ENCODE assay signal across 1 cellular context in the genomic region with DNA sequence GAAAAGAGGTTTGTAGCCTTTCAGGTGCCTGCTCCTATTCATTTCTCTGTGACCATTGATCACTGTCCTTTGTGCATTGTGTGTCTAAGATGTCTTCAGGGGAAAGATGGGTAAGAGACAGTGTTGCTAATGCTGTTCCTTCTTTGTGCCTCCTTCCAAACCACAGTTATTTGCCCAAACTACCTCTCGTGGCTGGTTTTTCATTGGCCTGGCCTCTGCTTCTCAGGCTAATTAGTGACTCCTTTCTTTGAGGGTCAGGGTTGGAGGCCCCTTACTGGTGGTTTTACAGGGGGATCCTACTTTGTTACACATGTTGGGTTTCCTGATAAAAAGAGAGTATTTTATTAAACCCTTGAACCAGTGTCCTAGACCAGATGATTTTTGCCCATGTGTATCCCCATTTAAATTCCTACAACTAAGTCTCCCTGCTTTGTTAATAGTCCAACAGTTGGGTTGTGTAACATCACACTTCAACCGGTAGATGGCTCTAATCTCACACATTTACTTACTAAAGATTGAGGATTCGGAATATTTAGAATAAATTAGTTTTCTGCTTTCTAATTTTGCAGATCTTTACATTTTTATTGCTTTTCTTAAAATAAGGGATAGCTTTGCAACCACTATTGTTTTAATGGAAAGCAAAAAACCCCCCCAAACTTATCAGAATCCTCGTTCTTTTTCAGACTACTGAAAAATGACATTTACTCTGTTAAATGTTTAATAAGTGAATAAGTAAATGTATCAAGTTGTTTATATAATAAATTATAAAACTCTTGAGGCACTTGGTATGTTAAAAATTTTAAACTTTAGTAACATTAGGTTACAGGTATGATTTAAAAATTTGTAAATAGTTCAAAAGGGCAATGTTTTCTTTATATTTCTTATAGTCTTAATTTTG.
TF ChIP-seq lines count a peak whose summit lies in the region.

No MANE protein-coding gene starts in this region.

TF ChIP-seq in HepG2, 621 proteins besides CTCF, POLR2A, EP300 and RAD21 (continued from another document):
- TF ChIP-seq, protein P1, sequence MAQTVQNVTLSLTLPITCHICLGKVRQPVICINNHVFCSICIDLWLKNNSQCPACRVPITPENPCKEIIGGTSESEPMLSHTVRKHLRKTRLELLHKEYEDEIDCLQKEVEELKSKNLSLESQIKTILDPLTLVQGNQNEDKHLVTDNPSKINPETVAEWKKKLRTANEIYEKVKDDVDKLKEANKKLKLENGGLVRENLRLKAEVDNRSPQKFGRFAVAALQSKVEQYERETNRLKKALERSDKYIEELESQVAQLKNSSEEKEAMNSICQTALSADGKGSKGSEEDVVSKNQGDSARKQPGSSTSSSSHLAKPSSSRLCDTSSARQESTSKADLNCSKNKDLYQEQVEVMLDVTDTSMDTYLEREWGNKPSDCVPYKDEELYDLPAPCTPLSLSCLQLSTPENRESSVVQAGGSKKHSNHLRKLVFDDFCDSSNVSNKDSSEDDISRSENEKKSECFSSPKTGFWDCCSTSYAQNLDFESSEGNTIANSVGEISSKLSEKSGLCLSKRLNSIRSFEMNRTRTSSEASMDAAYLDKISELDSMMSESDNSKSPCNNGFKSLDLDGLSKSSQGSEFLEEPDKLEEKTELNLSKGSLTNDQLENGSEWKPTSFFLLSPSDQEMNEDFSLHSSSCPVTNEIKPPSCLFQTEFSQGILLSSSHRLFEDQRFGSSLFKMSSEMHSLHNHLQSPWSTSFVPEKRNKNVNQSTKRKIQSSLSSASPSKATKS (CRISPR knock-in tag; IDR thresholded peaks at IDR 0.05) = 0 out of 2 replicates have a peak, but pooled peaks have one; percentile 4
- TF ChIP-seq CEBPG (CRISPR knock-in tag; IDR thresholded peaks at IDR 0.05) (peak; percentile 88), MIXL1 (CRISPR knock-in tag; IDR thresholded peaks at IDR 0.05) (0 out of 2 replicates have a peak, but pooled peaks have one; percentile 32), ASH2L (IDR thresholded peaks at IDR 0.05; ENCODE audit: insufficient read length, low read depth, low read length) (peak; percentile 60), ZNF326 (CRISPR knock-in tag; IDR thresholded peaks at IDR 0.05; ENCODE audit: borderline replicate concordance) (no peak), ZNF441 (CRISPR knock-in tag; IDR thresholded peaks at IDR 0.05; ENCODE audit: borderline replicate concordance) (no peak), FOXA3 (CRISPR knock-in tag; IDR thresholded peaks at IDR 0.05) (peak; percentile 25; the same call in 1 of the 2 replicates), RARA (CRISPR knock-in tag; IDR thresholded peaks at IDR 0.05) (no peak), CHCHD3 (CRISPR knock-in tag; IDR thresholded peaks at IDR 0.05) (no peak)
- TF ChIP-seq, protein P2, sequence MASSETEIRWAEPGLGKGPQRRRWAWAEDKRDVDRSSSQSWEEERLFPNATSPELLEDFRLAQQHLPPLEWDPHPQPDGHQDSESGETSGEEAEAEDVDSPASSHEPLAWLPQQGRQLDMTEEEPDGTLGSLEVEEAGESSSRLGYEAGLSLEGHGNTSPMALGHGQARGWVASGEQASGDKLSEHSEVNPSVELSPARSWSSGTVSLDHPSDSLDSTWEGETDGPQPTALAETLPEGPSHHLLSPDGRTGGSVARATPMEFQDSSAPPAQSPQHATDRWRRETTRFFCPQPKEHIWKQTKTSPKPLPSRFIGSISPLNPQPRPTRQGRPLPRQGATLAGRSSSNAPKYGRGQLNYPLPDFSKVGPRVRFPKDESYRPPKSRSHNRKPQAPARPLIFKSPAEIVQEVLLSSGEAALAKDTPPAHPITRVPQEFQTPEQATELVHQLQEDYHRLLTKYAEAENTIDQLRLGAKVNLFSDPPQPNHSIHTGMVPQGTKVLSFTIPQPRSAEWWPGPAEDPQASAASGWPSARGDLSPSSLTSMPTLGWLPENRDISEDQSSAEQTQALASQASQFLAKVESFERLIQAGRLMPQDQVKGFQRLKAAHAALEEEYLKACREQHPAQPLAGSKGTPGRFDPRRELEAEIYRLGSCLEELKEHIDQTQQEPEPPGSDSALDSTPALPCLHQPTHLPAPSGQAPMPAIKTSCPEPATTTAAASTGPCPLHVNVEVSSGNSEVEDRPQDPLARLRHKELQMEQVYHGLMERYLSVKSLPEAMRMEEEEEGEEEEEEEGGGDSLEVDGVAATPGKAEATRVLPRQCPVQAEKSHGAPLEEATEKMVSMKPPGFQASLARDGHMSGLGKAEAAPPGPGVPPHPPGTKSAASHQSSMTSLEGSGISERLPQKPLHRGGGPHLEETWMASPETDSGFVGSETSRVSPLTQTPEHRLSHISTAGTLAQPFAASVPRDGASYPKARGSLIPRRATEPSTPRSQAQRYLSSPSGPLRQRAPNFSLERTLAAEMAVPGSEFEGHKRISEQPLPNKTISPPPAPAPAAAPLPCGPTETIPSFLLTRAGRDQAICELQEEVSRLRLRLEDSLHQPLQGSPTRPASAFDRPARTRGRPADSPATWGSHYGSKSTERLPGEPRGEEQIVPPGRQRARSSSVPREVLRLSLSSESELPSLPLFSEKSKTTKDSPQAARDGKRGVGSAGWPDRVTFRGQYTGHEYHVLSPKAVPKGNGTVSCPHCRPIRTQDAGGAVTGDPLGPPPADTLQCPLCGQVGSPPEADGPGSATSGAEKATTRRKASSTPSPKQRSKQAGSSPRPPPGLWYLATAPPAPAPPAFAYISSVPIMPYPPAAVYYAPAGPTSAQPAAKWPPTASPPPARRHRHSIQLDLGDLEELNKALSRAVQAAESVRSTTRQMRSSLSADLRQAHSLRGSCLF (CRISPR knock-in tag; IDR thresholded peaks at IDR 0.05; ENCODE audit: borderline replicate concordance) = no peak
- TF ChIP-seq, protein P3, sequence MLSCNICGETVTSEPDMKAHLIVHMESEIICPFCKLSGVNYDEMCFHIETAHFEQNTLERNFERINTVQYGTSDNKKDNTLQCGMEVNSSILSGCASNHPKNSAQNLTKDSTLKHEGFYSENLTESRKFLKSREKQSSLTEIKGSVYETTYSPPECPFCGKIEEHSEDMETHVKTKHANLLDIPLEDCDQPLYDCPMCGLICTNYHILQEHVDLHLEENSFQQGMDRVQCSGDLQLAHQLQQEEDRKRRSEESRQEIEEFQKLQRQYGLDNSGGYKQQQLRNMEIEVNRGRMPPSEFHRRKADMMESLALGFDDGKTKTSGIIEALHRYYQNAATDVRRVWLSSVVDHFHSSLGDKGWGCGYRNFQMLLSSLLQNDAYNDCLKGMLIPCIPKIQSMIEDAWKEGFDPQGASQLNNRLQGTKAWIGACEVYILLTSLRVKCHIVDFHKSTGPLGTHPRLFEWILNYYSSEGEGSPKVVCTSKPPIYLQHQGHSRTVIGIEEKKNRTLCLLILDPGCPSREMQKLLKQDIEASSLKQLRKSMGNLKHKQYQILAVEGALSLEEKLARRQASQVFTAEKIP (CRISPR knock-in tag; IDR thresholded peaks at IDR 0.05; ENCODE audit: borderline replicate concordance) = no peak
